ENCODE assay signal across 9 cellular contexts in genomic region chr17:44898768-44899073, GRCh38. TPM values are rescaled to one million over a fixed set of nuclear protein-coding genes. Genes with fewer than 3 reads are reported as not detected.
DNase-seq lines count a peak whose midpoint lies in the region; ATAC-seq and TF ChIP-seq lines count a peak whose summit lies in the region.
"Had no signal": no experiment of that assay in that cellular context is flagged by ENCODE, and none has a peak within 500 bp of the region (broad histone marks: within the 10 kb centered on the region; RNA-seq: fewer than 3 reads in every experiment).

No MANE protein-coding gene starts in this region.

- H3K9me3 ChIP-seq in DND-41 (ENCODE audit: insufficient read depth, low read length, severe bottlenecking): no peaks in the 10 kb centered on the region
- H3K9me3 ChIP-seq in body of pancreas: no peaks in the 10 kb centered on the region
- H3K9me3 ChIP-seq in vagina: no peaks in the 10 kb centered on the region

- H3K4me1 ChIP-seq in DND-41 (ENCODE audit: insufficient read depth, low read length) (peaks cover 23% of the 10 kb centered on the region), body of pancreas (peaks cover 19% of the 10 kb centered on the region), vagina (peaks cover 34% of the 10 kb centered on the region)

- ATAC-seq in DND-41 (ENCODE audit: insufficient read depth, low read depth) (peak; percentile 64; the same call in 1 of the 3 replicates), body of pancreas (no peak), HG03045 (IDR thresholded peaks at IDR 0.05; ENCODE audit: unreplicated experiment) (no peak)

- no peak for TF ChIP-seq CTCF in DND-41 (IDR thresholded peaks at IDR 0.05; ENCODE audit: borderline replicate concordance, extremely low read depth, low read length, poor library complexity, severe bottlenecking)
- no peak for TF ChIP-seq CTCF in body of pancreas (IDR thresholded peaks at IDR 0.05)
- no peak for TF ChIP-seq CTCF in vagina (IDR thresholded peaks at IDR 0.05)

- H3K27me3 ChIP-seq in DND-41 (ENCODE audit: insufficient read depth, low read length, poor library complexity): no peaks in the 10 kb centered on the region
- no peaks in the 10 kb centered on the region for H3K27me3 ChIP-seq in body of pancreas
- no peaks in the 10 kb centered on the region for H3K27me3 ChIP-seq in vagina

- WGBS in body of pancreas, 2 donors: 0 to 1% methylated on average over 7 of the region's 7 CpGs

- peak overlapping the region; percentile 75 for H3K4me2 ChIP-seq in DND-41 (ENCODE audit: insufficient read depth, low read length)

- peaks cover 14% of the 10 kb centered on the region; the same call in 1 of the 2 replicates for H4K20me1 ChIP-seq in DND-41 (ENCODE audit: insufficient read depth, low read length)

- peak; percentile 47 for DNase-seq in DND-41
- DNase-seq in M059J (ENCODE audit: low read depth): peak; percentile 65
- DNase-seq in body of pancreas: peak in 1 of 4 donors; percentile 51
- peak; percentile 68 for DNase-seq in lung microvascular endothelial cell (ENCODE audit: low read depth in 2 of 2)
- no peak for DNase-seq in vagina (ENCODE audit: extremely low spot score in 2 of 2)
- no peak for DNase-seq in DMS153 (lab: John Stamatoyannopoulos, UW)
- no peak for DNase-seq in NCI-H2171 (lab: John Stamatoyannopoulos, UW)

- peaks cover 15% of the 10 kb centered on the region for H3K36me3 ChIP-seq in DND-41 (ENCODE audit: insufficient read depth, low read length)
- peaks cover 0 to 6% of the 10 kb centered on the region in 2 donors for H3K36me3 ChIP-seq in body of pancreas (replicated peaks in 1 of 2; ENCODE audit: insufficient read depth in 1 of 2, low read depth in 2 of 2)
- H3K36me3 ChIP-seq in vagina: peaks cover 0 to 7% of the 10 kb centered on the region in 2 donors

- intact Hi-C loops in body of pancreas (cut with DNase I) (no loop called here), vagina (cut with DNase I) (no loop called here)

- H2AFZ ChIP-seq in DND-41 (ENCODE audit: low read depth, low read length): peak overlapping the region; percentile 93

- peaks cover 57% of the 10 kb centered on the region for H3K79me2 ChIP-seq in DND-41 (ENCODE audit: insufficient read depth, low read length)

- H3K27ac ChIP-seq in DND-41 (ENCODE audit: low read length) (peak overlapping the region; percentile 98), body of pancreas (peak overlapping the region; percentile 89 to 99 (median 96)), vagina (peak overlapping the region; percentile 80)

- TF ChIP-seq POLR2A in body of pancreas (IDR thresholded peaks at IDR 0.05): no peak
- TF ChIP-seq POLR2A in vagina (IDR thresholded peaks at IDR 0.05): no peak

- H3K4me3 ChIP-seq in DND-41 (ENCODE audit: low read depth in 1 of 2, low read length in 2 of 2) (peak overlapping the region; percentile 69 to 83), body of pancreas (peak overlapping the region; percentile 55 to 78), vagina (peak overlapping the region; percentile 72 to 82)

- peak overlapping the region; percentile 66 for H3K9ac ChIP-seq in DND-41 (ENCODE audit: low read depth, low read length)

RNA-seq across cellular contexts. Expression of gene EFTUD2, which starts 0.5 kb away (rescaled TPM):
- 131 and 157 TPM in 2 replicates for total RNA-seq in M059J (2014; rRNA removed; shearing (Covaris generic))
- total RNA-seq in body of pancreas (10 to 100 TPM; 31.6 to 49.8 TPM), lung microvascular endothelial cell (116 and 136 TPM in 2 replicates), vagina (55.5 TPM)

RNA-seq across cellular contexts. Expression of gene GFAP, which starts 16.6 kb away (rescaled TPM):
- total RNA-seq in M059J (2014; rRNA removed; shearing (Covaris generic)): not detected in 2 replicates
- total RNA-seq in body of pancreas: 1 to 10 TPM; 2.0 to 7.0 TPM
- total RNA-seq in lung microvascular endothelial cell: not detected in 2 replicates
- total RNA-seq in vagina: not detected
- total RNA-seq: T-helper 2 cell treated with Interferon-gamma antibody and Interleukin-4, amounts not matched to agents 100 ng/mL and 5 ng/mL, for 36 hours had no signal

RNA-seq across cellular contexts. Expression of gene KIF18B, which starts 48.9 kb away (rescaled TPM):
- total RNA-seq in M059J (2014; rRNA removed; shearing (Covaris generic)): 4.9 and 10.6 TPM in 2 replicates
- total RNA-seq in body of pancreas: under 1 TPM in 1 of 2 donors, not detected in 1; 0.26 TPM
- total RNA-seq in lung microvascular endothelial cell: 0.60 and 1.3 TPM in 2 replicates
- 0.74 TPM for total RNA-seq in vagina

RNA-seq across cellular contexts. Expression of gene HIGD1B, which starts 51.0 kb away (rescaled TPM):
- not detected in 2 replicates for total RNA-seq in M059J (2014; rRNA removed; shearing (Covaris generic))
- total RNA-seq in body of pancreas (1 to 10 TPM in 1 of 2 donors, not detected in 1; 9.6 TPM), lung microvascular endothelial cell (not detected in 2 replicates), vagina (not detected)
- total RNA-seq: T-helper 2 cell treated with Interferon-gamma antibody and Interleukin-4, amounts not matched to agents 100 ng/mL and 5 ng/mL, for 36 hours had no signal

Comparison
In these comparisons a context has a peak if more than half of its experiments do, and no peak if none do; other contexts are left out.
1. DNase-seq: peak in DND-41 (single experiment), M059J (single experiment) and lung microvascular endothelial cell (2 of 2); none in vagina (0 of 2), DMS153 (single experiment) and NCI-H2171 (single experiment).
2. Peak in every context shown above with its lines, with median percentiles within 50 percentile points of each other: H3K27ac ChIP-seq and H3K4me3 ChIP-seq.